ENCODE assay signal across 1 cellular context in genomic region chr7:159030490-159031134, GRCh38.
TF ChIP-seq lines count a peak whose summit lies in the region.

No MANE protein-coding gene starts in this region.

TF ChIP-seq in HepG2, 621 proteins besides CTCF, POLR2A, EP300 and RAD21 (continued from another document):
- TF ChIP-seq ZNF292 (CRISPR knock-in tag; IDR thresholded peaks at IDR 0.05; ENCODE audit: borderline replicate concordance, low read depth), result 0 out of 2 replicates have a peak, but pooled peaks have one; percentile 21
- TF ChIP-seq ERF (CRISPR knock-in tag; IDR thresholded peaks at IDR 0.05), result no peak
- TF ChIP-seq ZNF343 (CRISPR knock-in tag; IDR thresholded peaks at IDR 0.05), result 0 out of 2 replicates have a peak, but pooled peaks have one; percentile 49
- 0 out of 2 replicates have a peak, but pooled peaks have one; percentile 54 for TF ChIP-seq GZF1 (CRISPR knock-in tag; IDR thresholded peaks at IDR 0.05)
- TF ChIP-seq ESRRA (CRISPR knock-in tag; IDR thresholded peaks at IDR 0.05; ENCODE audit: low read depth), result 0 out of 2 replicates have a peak, but pooled peaks have one; percentile 21
- peak; percentile 46; the same call in 1 of the 2 replicates for TF ChIP-seq ZNF230 (CRISPR knock-in tag; IDR thresholded peaks at IDR 0.05)
- peak; percentile 53 for TF ChIP-seq HOXA3 (CRISPR knock-in tag; IDR thresholded peaks at IDR 0.05)
- 0 out of 2 replicates have a peak, but pooled peaks have one; percentile 51 for TF ChIP-seq ZNF674 (CRISPR knock-in tag; IDR thresholded peaks at IDR 0.05; ENCODE audit: low read depth)
- 0 out of 2 replicates have a peak, but pooled peaks have one; percentile 23 for TF ChIP-seq ZNF350 (CRISPR knock-in tag; IDR thresholded peaks at IDR 0.05; ENCODE audit: borderline replicate concordance, low read depth)
- no peak for TF ChIP-seq MAZ (IDR thresholded peaks at IDR 0.05; ENCODE audit: borderline replicate concordance, low read depth, low read length)
- TF ChIP-seq MAZ (CRISPR knock-in tag; IDR thresholded peaks at IDR 0.05; ENCODE audit: low read depth), result 0 out of 2 replicates have a peak, but pooled peaks have one; percentile 51
- TF ChIP-seq ZNF598 (CRISPR knock-in tag; IDR thresholded peaks at IDR 0.05; ENCODE audit: borderline replicate concordance), result no peak
- 0 out of 2 replicates have a peak, but pooled peaks have one; percentile 41 for TF ChIP-seq ZNF782 (CRISPR knock-in tag; IDR thresholded peaks at IDR 0.05; ENCODE audit: borderline replicate concordance)
- TF ChIP-seq ZNF619 (CRISPR knock-in tag; IDR thresholded peaks at IDR 0.05), result no peak
- TF ChIP-seq, protein P1, sequence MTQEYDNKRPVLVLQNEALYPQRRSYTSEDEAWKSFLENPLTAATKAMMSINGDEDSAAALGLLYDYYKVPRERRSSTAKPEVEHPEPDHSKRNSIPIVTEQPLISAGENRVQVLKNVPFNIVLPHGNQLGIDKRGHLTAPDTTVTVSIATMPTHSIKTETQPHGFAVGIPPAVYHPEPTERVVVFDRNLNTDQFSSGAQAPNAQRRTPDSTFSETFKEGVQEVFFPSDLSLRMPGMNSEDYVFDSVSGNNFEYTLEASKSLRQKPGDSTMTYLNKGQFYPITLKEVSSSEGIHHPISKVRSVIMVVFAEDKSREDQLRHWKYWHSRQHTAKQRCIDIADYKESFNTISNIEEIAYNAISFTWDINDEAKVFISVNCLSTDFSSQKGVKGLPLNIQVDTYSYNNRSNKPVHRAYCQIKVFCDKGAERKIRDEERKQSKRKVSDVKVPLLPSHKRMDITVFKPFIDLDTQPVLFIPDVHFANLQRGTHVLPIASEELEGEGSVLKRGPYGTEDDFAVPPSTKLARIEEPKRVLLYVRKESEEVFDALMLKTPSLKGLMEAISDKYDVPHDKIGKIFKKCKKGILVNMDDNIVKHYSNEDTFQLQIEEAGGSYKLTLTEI (CRISPR knock-in tag; conservative IDR thresholded peaks at IDR 0.05), result no peak
- TF ChIP-seq, protein P2, sequence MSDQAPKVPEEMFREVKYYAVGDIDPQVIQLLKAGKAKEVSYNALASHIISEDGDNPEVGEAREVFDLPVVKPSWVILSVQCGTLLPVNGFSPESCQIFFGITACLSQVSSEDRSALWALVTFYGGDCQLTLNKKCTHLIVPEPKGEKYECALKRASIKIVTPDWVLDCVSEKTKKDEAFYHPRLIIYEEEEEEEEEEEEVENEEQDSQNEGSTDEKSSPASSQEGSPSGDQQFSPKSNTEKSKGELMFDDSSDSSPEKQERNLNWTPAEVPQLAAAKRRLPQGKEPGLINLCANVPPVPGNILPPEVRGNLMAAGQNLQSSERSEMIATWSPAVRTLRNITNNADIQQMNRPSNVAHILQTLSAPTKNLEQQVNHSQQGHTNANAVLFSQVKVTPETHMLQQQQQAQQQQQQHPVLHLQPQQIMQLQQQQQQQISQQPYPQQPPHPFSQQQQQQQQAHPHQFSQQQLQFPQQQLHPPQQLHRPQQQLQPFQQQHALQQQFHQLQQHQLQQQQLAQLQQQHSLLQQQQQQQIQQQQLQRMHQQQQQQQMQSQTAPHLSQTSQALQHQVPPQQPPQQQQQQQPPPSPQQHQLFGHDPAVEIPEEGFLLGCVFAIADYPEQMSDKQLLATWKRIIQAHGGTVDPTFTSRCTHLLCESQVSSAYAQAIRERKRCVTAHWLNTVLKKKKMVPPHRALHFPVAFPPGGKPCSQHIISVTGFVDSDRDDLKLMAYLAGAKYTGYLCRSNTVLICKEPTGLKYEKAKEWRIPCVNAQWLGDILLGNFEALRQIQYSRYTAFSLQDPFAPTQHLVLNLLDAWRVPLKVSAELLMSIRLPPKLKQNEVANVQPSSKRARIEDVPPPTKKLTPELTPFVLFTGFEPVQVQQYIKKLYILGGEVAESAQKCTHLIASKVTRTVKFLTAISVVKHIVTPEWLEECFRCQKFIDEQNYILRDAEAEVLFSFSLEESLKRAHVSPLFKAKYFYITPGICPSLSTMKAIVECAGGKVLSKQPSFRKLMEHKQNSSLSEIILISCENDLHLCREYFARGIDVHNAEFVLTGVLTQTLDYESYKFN (CRISPR knock-in tag; conservative IDR thresholded peaks at IDR 0.05), result 0 out of 2 replicates have a peak, but pooled peaks have one; percentile 12
- TF ChIP-seq BORCS8-MEF2B (CRISPR knock-in tag; IDR thresholded peaks at IDR 0.05), result peak; percentile 46
- 0 out of 2 replicates have a peak, but pooled peaks have one; percentile 25 for TF ChIP-seq ZBTB7B (CRISPR knock-in tag; IDR thresholded peaks at IDR 0.05)
- no peak; the same call in 1 of the 2 replicates for TF ChIP-seq ZSCAN21 (CRISPR knock-in tag; IDR thresholded peaks at IDR 0.05; ENCODE audit: borderline replicate concordance)
- TF ChIP-seq MTF2 (CRISPR knock-in tag; IDR thresholded peaks at IDR 0.05; ENCODE audit: borderline replicate concordance), result 0 out of 2 replicates have a peak, but pooled peaks have one; percentile 84
- 0 out of 2 replicates have a peak, but pooled peaks have one; percentile 55 for TF ChIP-seq ZNF501 (CRISPR knock-in tag; IDR thresholded peaks at IDR 0.05)
TF ChIP-seq in HepG2: peak in this region for 74.
